In genomic region chr10:11178606-11179221, GRCh38 we compare ENCODE assay signal across 8 cellular contexts.
A peak's percentile ranks its signal among the peaks of the same experiment; 100 is the strongest.
DNase-seq lines count a peak whose midpoint lies in the region; ATAC-seq, FAIRE-seq and TF ChIP-seq lines count a peak whose summit lies in the region.

No MANE protein-coding gene starts in this region.

- H3K4me1 ChIP-seq in kidney (ENCODE audit: control insufficient read depth in 1 of 2, insufficient read depth in 1 of 2, low read depth in 1 of 2, low read length in 2 of 2): peaks cover 0 to 5% of the 10 kb centered on the region in 2 donors

- no peak for FAIRE-seq in kidney (lab: Jason Lieb, UNC)

- ATAC-seq in GM18511 (IDR thresholded peaks at IDR 0.05; ENCODE audit: unreplicated experiment) (peak; percentile 76), HG02884 (IDR thresholded peaks at IDR 0.05; ENCODE audit: unreplicated experiment) (peak; percentile 80)

- H3K36me3 ChIP-seq in kidney (ENCODE audit: control insufficient read depth in 1 of 2, insufficient read depth in 2 of 2, low read length in 2 of 2): no peaks in the 10 kb centered on the region

- intact Hi-C loops in kidney (cut with DNase I): no loop called here

- no peak overlapping the region for H3K9ac ChIP-seq in kidney (ENCODE audit: low read length in 2 of 2)

- DNase-seq in OCI-M1 (lab: John Stamatoyannopoulos, UW) (peak; percentile 99), iPS-NIHi7 (ENCODE audit: extremely low spot score) (peak; percentile 39), NCI-H1105 (lab: John Stamatoyannopoulos, UW) (no peak), kidney (no peak)
- DNase-seq in activated effector memory CD4-positive, alpha-beta T cell treated with Interleukin-2 at 50 U/mL for 16 hours: peak; percentile 75
- DNase-seq in stimulated activated CD8-positive, alpha-beta memory T cell treated with anti-CD3 and anti-CD28 coated beads, Interleukin-2, amount 100 ng/mL, for 48 hours (ENCODE audit: low read depth in 2 of 2): peak; percentile 68 to 69

- no peak overlapping the region for H3K27ac ChIP-seq in kidney (ENCODE audit: low read depth in 2 of 2, low read length in 2 of 2)

- no peak for TF ChIP-seq CTCF in kidney (IDR thresholded peaks at IDR 0.05; ENCODE audit: borderline replicate concordance, extremely low read depth, insufficient read depth)

- no peak overlapping the region for H3K4me3 ChIP-seq in kidney (ENCODE audit: low read length in 2 of 2)

- H3K9me3 ChIP-seq in kidney (ENCODE audit: control insufficient read depth in 1 of 2, low read length in 2 of 2): no peaks in the 10 kb centered on the region

Comparison
In these comparisons a context has a peak if more than half of its experiments do, and no peak if none do; other contexts are left out.
1. DNase-seq: peak in OCI-M1 (single experiment), activated effector memory CD4-positive, alpha-beta T cell treated with Interleukin-2 at 50 U/mL for 16 hours (single experiment), iPS-NIHi7 (single experiment) and stimulated activated CD8-positive, alpha-beta memory T cell treated with anti-CD3 and anti-CD28 coated beads, Interleukin-2, amount 100 ng/mL, for 48 hours (2 of 2); none in NCI-H1105 (single experiment) and kidney (single experiment).